10 cellular contexts compared by ENCODE assay signal in the genomic region with DNA sequence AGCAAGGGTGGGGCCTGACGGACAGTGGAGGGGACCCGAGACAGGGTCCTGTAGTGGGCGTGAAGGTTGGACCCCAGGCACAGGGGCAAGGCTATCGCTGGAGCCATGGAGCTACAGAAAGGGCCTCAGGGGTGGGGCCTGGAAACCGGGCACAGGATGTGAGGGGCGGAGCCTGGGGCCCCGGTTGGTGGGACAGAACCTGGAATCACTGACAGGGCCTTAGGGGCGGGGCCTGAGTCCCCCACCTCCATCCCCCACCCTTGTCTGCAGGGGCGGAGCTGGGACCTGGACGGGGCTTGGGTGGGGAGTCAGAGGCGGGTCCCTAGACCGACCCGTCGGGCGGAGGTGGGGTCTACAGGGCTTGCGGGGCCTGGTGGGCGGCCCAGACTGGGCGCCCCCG. TPM values are rescaled to one million over a fixed set of nuclear protein-coding genes. Genes with fewer than 3 reads are reported as not detected.
A peak's percentile ranks its signal among the peaks of the same experiment; 100 is the strongest.
DNase-seq lines count a peak whose midpoint lies in the region; ATAC-seq, FAIRE-seq and TF ChIP-seq lines count a peak whose summit lies in the region.
"Had no signal": no experiment of that assay in that cellular context is flagged by ENCODE, and none has a peak within 500 bp of the region (broad histone marks: within the 10 kb centered on the region; RNA-seq: fewer than 3 reads in every experiment).

No MANE protein-coding gene starts in this region.

- H3K4me1 Mint-ChIP-seq in H9 (peaks cover 13 to 20% of the 10 kb centered on the region in 2 experiments), T-cell (peaks cover 22 to 42% (median 40%) of the 10 kb centered on the region in 3 donors), glutamatergic neuron (ENCODE audit: low read depth, unreplicated experiment) (peaks cover 9% of the 10 kb centered on the region)

- no peak overlapping the region for H3K9ac ChIP-seq in H9 (ENCODE audit: extremely low read depth, insufficient read length, low read length)

- H3K9me3 Mint-ChIP-seq in H9 (no peaks in the 10 kb centered on the region), T-cell (no peaks in the 10 kb centered on the region), glutamatergic neuron (ENCODE audit: unreplicated experiment) (peaks cover 9% of the 10 kb centered on the region)

- no peak overlapping the region for H2BK20ac ChIP-seq in H9 (ENCODE audit: low read depth, low read length, poor library complexity, severe bottlenecking)

- CTCF ChIA-PET in T-cell (lab: Charles Lee), result interaction anchor here in 1 of 2 donors (1.0 kb wide), 1 partner anchor 158 kb away, joined by 3 read pairs; the partner anchor contains the start of gene ASF1B

- no peaks in the 10 kb centered on the region for H3K27me3 Mint-ChIP-seq in H9 (ENCODE audit: low read depth)
- no peaks in the 10 kb centered on the region for H3K27me3 Mint-ChIP-seq in T-cell
- H3K27me3 Mint-ChIP-seq in glutamatergic neuron (ENCODE audit: unreplicated experiment), result peaks cover 9% of the 10 kb centered on the region

- TF ChIP-seq CTCF in H9 (conservative IDR thresholded peaks at IDR 0.05), result no peak
- no peak for TF ChIP-seq CTCF in glutamatergic neuron (IDR thresholded peaks at IDR 0.05; ENCODE audit: partially characterized antibody, unreplicated experiment)
- TF ChIP-seq CTCF in pancreas (IDR thresholded peaks at IDR 0.05), result no peak

- H3K4me2 ChIP-seq in H9 (ENCODE audit: insufficient read depth, insufficient read length, low read length), result peak overlapping the region; percentile 15

- H4K20me1 ChIP-seq in H9 (ENCODE audit: control insufficient read depth, insufficient read depth, insufficient read length), result no peaks in the 10 kb centered on the region

- H3K27me3 ChIP-seq in H9 (ENCODE audit: insufficient read depth, low read length) (no peaks in the 10 kb centered on the region), pancreas (no peaks in the 10 kb centered on the region)

- H4K8ac ChIP-seq in H9 (replicated peaks; ENCODE audit: insufficient read length, low read depth, low read length), result no peak overlapping the region

- no CpG with 5 or more reads among the region's 19 CpGs for WGBS in H9 (ENCODE audit: extremely low coverage, insufficient read length, low lambda C conversion rate)
- 74 to 78% methylated on average over 13 to 19 of the region's 19 CpGs for WGBS in pancreas, 2 donors

- H3K56ac ChIP-seq in H9 (ENCODE audit: insufficient read length, low read depth, low read length), result no peak overlapping the region

- H2BK5ac ChIP-seq in H9 (ENCODE audit: insufficient read length, low read length), result no peak overlapping the region

- no peaks in the 10 kb centered on the region for H3K23me2 ChIP-seq in H9 (ENCODE audit: insufficient read length, low read depth, low read length, poor library complexity, severe bottlenecking)

- ATAC-seq in T-cell (replicated peaks in 1 of 4) (peak in 2 of 4 experiments; percentile 10 to 14), pancreas (peak in 3 of 4 donors; percentile 55 to 80 (median 60)), GM21515 (IDR thresholded peaks at IDR 0.05; ENCODE audit: unreplicated experiment) (no peak), HG02970 (IDR thresholded peaks at IDR 0.05; ENCODE audit: low FRiP score, unreplicated experiment) (no peak), HG02884 (IDR thresholded peaks at IDR 0.05; ENCODE audit: unreplicated experiment) (no peak)

- H3K27ac Mint-ChIP-seq in H9 (peak overlapping the region in 2 of 3 experiments; percentile 32 to 91; a peak in 3 of 7 replicates), T-cell (peak overlapping the region in 1 of 2 donors; percentile 79), glutamatergic neuron (ENCODE audit: unreplicated experiment) (no peak overlapping the region)

- H3K36me3 Mint-ChIP-seq in H9 (ENCODE audit: insufficient read depth in 1 of 3, low read depth in 3 of 3), result peaks cover 0 to 21% (median 6%) of the 10 kb centered on the region in 3 experiments; a peak in 5 of 7 replicates
- H3K36me3 Mint-ChIP-seq in T-cell, result peaks cover 21% of the 10 kb centered on the region
- no peaks in the 10 kb centered on the region for H3K36me3 Mint-ChIP-seq in glutamatergic neuron (ENCODE audit: unreplicated experiment)

- H3T11ph ChIP-seq in H9 (ENCODE audit: low read length), result no peak overlapping the region

- peak overlapping the region; percentile 73 for H3K14ac ChIP-seq in H9 (ENCODE audit: insufficient read depth, low read length)

- H2AK5ac ChIP-seq in H9 (ENCODE audit: insufficient read length, low read length), result no peak overlapping the region

- H3K4me3 ChIP-seq in pancreas, result peak overlapping the region in 1 of 4 donors; percentile 35

- intact Hi-C loops in pancreas (cut with DNase I), result no loop called here

- H4K5ac ChIP-seq in H9 (ENCODE audit: insufficient read length, low read depth, low read length), result no peak overlapping the region

- no peak for FAIRE-seq in pancreas (lab: Jason Lieb, UNC)
- FAIRE-seq: colon had no signal

- H3K4me3 Mint-ChIP-seq in H9 (peak overlapping the region; percentile 36 to 72), T-cell (peak overlapping the region in 2 of 3 donors; percentile 31 to 57), glutamatergic neuron (ENCODE audit: unreplicated experiment) (no peak overlapping the region)

- no peak overlapping the region for H2BK12ac ChIP-seq in H9 (ENCODE audit: insufficient read length, low read depth, low read length)

- no peak overlapping the region for H3K4ac ChIP-seq in H9 (ENCODE audit: low read depth, low read length)

- POLR2A ChIA-PET in T-cell (lab: Charles Lee), result interaction anchor here in 1 of 2 donors (0.9 kb wide), 1 partner anchor 25 kb away, joined by 8 read pairs; no protein-coding TSS in a partner anchor

- H3K9me3 ChIP-seq in H9 (ENCODE audit: control insufficient read depth, low read depth, low read length) (no peaks in the 10 kb centered on the region), pancreas (no peaks in the 10 kb centered on the region)

- DNase-seq in H9, result peak; percentile 99
- peak in 2 of 34 experiments; percentile 13 to 30 for DNase-seq in T-cell
- peak; percentile 75 for DNase-seq in glutamatergic neuron
- peak in 3 of 6 donors; percentile 47 to 77 (median 64) for DNase-seq in pancreas
- no peak for DNase-seq in GF-D8 (lab: John Stamatoyannopoulos, UW)

- no peak overlapping the region for H2BK15ac ChIP-seq in H9 (ENCODE audit: low read depth, low read length)

- no peak overlapping the region for H3K23ac ChIP-seq in H9 (ENCODE audit: insufficient read length, low read depth, low read length)

- no peak overlapping the region for H4K91ac ChIP-seq in H9 (ENCODE audit: insufficient read length, low read depth, low read length)

- peak overlapping the region; percentile 66 for H3K18ac ChIP-seq in H9 (ENCODE audit: insufficient read length, low read depth, low read length)

- H3K27ac ChIP-seq in H9 (ENCODE audit: insufficient read length, low read depth, low read length) (no peak overlapping the region), pancreas (peak overlapping the region in 1 of 4 donors; percentile 22)

- H3K36me3 ChIP-seq in pancreas, result peaks cover 0 to 10% (median 0%) of the 10 kb centered on the region in 3 donors

- H2AFZ ChIP-seq in H9 (ENCODE audit: low read length), result no peak overlapping the region

- H3K79me1 ChIP-seq in H9 (ENCODE audit: insufficient read depth, low read depth, low read length, poor library complexity, severe bottlenecking), result no peaks in the 10 kb centered on the region

- no peaks in the 10 kb centered on the region for H3K79me2 ChIP-seq in H9 (ENCODE audit: insufficient read depth, low read length)

- H2BK120ac ChIP-seq in H9 (ENCODE audit: low read depth, low read length, poor library complexity, severe bottlenecking), result no peak overlapping the region

- H3K4me1 ChIP-seq in H9 (ENCODE audit: insufficient read depth, low read length) (no peaks in the 10 kb centered on the region), pancreas (no peaks in the 10 kb centered on the region)

RNA-seq across cellular contexts. Expression of gene DCAF15, which starts 26.0 kb away (rescaled TPM):
- 82.2 and 82.5 TPM in 2 replicates for total RNA-seq in H9 (2021)
- 100 to 1,000 TPM in 3 of 5 donors, 10 to 100 TPM in 2; 67.3 to 118 (median 110) TPM for total RNA-seq in T-cell
- total RNA-seq in glutamatergic neuron (ENCODE audit: unreplicated experiment), result 84.4 TPM
- 10 to 100 TPM in 3 of 6 donors, 1 to 10 TPM in 3; 7.8 to 15.2 (median 10.3) TPM for total RNA-seq in pancreas
- 10 to 100 TPM; 37.8 to 50.7 TPM for polyA plus RNA-seq in pancreas

RNA-seq across cellular contexts. Expression of gene RFX1, which starts 27.8 kb away (rescaled TPM):
- total RNA-seq in H9 (2021) (19.2 and 21.4 TPM in 2 replicates), T-cell (10 to 100 TPM; 18.4 to 27.1 (median 23.1) TPM), glutamatergic neuron (ENCODE audit: unreplicated experiment) (9.4 TPM), pancreas (10 to 100 TPM in 1 of 6 donors, 1 to 10 TPM in 5; 5.5 to 10.6 (median 6.8) TPM)
- polyA plus RNA-seq in pancreas, result 10 to 100 TPM; 11.7 to 55.6 TPM

RNA-seq across cellular contexts. Expression of gene PODNL1, which starts 40.1 kb away (rescaled TPM):
- total RNA-seq in H9 (2021) (0.68 TPM in 2 replicates), T-cell (under 1 TPM in 1 of 5 donors, not detected in 4; 0.09 TPM), glutamatergic neuron (ENCODE audit: unreplicated experiment) (8.9 TPM), pancreas (1 to 10 TPM in 1 of 6 donors, under 1 TPM in 3, not detected in 2; 0.25 to 2.0 (median 0.84) TPM)
- polyA plus RNA-seq in pancreas, result under 1 TPM; 0.40 to 0.76 TPM

RNA-seq across cellular contexts. Expression of gene RLN3, which starts 49.6 kb away (rescaled TPM):
- total RNA-seq in H9 (2021) (not detected in 2 replicates), T-cell (not detected), glutamatergic neuron (ENCODE audit: unreplicated experiment) (not detected), pancreas (not detected)
- polyA plus RNA-seq in pancreas, result not detected
- total RNA-seq: subcutaneous adipose tissue had no signal

RNA-seq across cellular contexts. Expression of gene IL27RA, which starts 53.3 kb away (rescaled TPM):
- total RNA-seq in H9 (2021) (13.6 and 14.6 TPM in 2 replicates), T-cell (10 to 100 TPM; 44.2 to 82.4 (median 66.5) TPM), glutamatergic neuron (ENCODE audit: unreplicated experiment) (not detected), pancreas (1 to 10 TPM in 5 of 6 donors, under 1 TPM in 1; 0.88 to 8.2 (median 1.9) TPM)
- 1 to 10 TPM; 1.4 to 3.1 TPM for polyA plus RNA-seq in pancreas

Comparison
In these comparisons a context has a peak if more than half of its experiments do, and no peak if none do; other contexts are left out.
1. ATAC-seq: peak in pancreas (3 of 4); none in GM21515 (single experiment), HG02970 (single experiment) and HG02884 (single experiment).